ENCODE assay signal across 1 cellular context in genomic region chr1:157163273-157164127, GRCh38.
TF ChIP-seq lines count a peak whose summit lies in the region.

No MANE protein-coding gene starts in this region.

TF ChIP-seq in K562, 482 proteins besides CTCF, POLR2A, EP300 and RAD21 (continued from another document):
- TF ChIP-seq FOXO4 (CRISPR knock-in tag; IDR thresholded peaks at IDR 0.05) (no peak), MEIS2 (IDR thresholded peaks at IDR 0.05; ENCODE audit: partially characterized antibody) (no peak)
